Comparison of ENCODE assay signal across 27 cellular contexts in the genomic region with DNA sequence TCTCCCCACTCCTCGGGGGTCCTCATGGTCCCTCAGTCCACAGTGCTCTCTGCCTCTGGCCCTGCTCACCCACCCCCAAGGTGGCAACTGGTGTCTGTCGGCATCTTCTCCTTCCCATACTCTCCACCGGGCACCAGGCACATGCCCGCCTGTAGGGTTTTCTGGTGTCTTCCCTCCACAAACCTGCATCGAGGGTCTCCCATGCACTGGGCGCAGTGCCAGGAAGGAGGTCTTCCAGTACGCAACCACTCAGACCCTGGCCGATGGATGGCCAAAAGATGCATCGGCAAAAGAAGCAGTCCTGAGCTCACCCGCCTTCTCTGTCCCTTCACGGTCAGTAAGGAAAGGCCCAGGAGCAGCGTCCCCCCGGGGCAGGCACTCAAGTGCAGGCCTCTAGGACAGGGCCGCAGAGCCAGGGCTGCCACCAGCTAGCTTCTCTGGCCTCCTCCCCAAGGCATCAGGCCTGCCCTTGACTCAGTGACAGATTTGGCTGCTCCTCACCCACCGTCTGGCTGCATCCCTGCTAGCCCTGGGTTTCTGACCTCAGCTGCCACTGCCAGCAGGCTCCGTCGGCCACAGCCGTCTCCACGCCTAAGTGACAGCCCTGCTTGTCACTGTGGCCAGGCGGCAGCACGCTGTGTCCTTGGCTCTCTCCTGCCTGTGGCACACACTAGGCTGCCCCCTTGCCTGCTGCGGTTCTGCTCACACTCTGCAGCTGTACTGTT. TPM values are rescaled to one million over a fixed set of nuclear protein-coding genes. Genes with fewer than 3 reads are reported as not detected.
DNase-seq lines count a peak whose midpoint lies in the region; ATAC-seq, FAIRE-seq and TF ChIP-seq lines count a peak whose summit lies in the region.
"Had no signal": no experiment of that assay in that cellular context is flagged by ENCODE, and none has a peak within 500 bp of the region (broad histone marks: within the 10 kb centered on the region; RNA-seq: fewer than 3 reads in every experiment).

No MANE protein-coding gene starts in this region.

- H3K27me3 Mint-ChIP-seq in activated naive CD8-positive, alpha-beta T cell treated with anti-CD3 and anti-CD28 coated beads, Interleukin-2, amount 10 ng/mL, durations not matched to agents 7 days and 5 days: peaks cover 2% of the 10 kb centered on the region
- H3K27me3 Mint-ChIP-seq in activated naive CD8-positive, alpha-beta T cell treated with anti-CD3 and anti-CD28 coated beads, Interleukin-2, amount 50 U/mL, for 24 hours: no peaks in the 10 kb centered on the region
- peaks cover 14% of the 10 kb centered on the region for H3K27me3 Mint-ChIP-seq in GM23338 (ENCODE audit: insufficient read depth, low read depth, poor library complexity)
- H3K27me3 Mint-ChIP-seq: activated CD8-positive, alpha-beta T cell treated with anti-CD3 and anti-CD28 coated beads for 36 hours had no signal

- no peaks in the 10 kb centered on the region for H3K36me3 Mint-ChIP-seq in activated naive CD8-positive, alpha-beta T cell treated with anti-CD3 and anti-CD28 coated beads, Interleukin-2, amount 10 ng/mL, durations not matched to agents 7 days and 5 days
- H3K36me3 Mint-ChIP-seq in activated naive CD8-positive, alpha-beta T cell treated with anti-CD3 and anti-CD28 coated beads, Interleukin-2, amount 50 U/mL, for 24 hours (ENCODE audit: low read depth): no peaks in the 10 kb centered on the region
- no peaks in the 10 kb centered on the region for H3K36me3 Mint-ChIP-seq in stimulated activated effector memory CD8-positive, alpha-beta T cell treated with anti-CD3 and anti-CD28 coated beads, Interleukin-12 subunit alpha, Interleukin-12 subunit beta, amount 100 ng/mL, for 72 hours
- no peaks in the 10 kb centered on the region for H3K36me3 Mint-ChIP-seq in GM23338 (ENCODE audit: low read depth)
- H3K36me3 Mint-ChIP-seq: immature natural killer cell, naive B cell, T-cell had no signal

- H3K4me1 ChIP-seq in H1 (replicated peaks in 1 of 4; ENCODE audit: control insufficient read depth in 3 of 4, insufficient read depth in 4 of 4, low read length in 3 of 4) (no peaks in the 10 kb centered on the region; a peak in 1 of 7 replicates), mucosa of descending colon (ENCODE audit: low read depth) (no peaks in the 10 kb centered on the region), GM23338 (ENCODE audit: insufficient read depth) (no peaks in the 10 kb centered on the region)
- H3K4me1 ChIP-seq: BE2C, gastroesophageal sphincter, SJSA1, spleen, upper lobe of right lung had no signal

- H2AFZ ChIP-seq in H1 (ENCODE audit: low read length) (no peak overlapping the region), GM23338 (no peak overlapping the region)

- no peak overlapping the region for H4K8ac ChIP-seq in H1 (ENCODE audit: extremely low read depth, insufficient read depth, low read length)

- no peaks in the 10 kb centered on the region for H3K9me3 Mint-ChIP-seq in activated naive CD8-positive, alpha-beta T cell treated with anti-CD3 and anti-CD28 coated beads, Interleukin-2, amount 10 ng/mL, durations not matched to agents 7 days and 5 days
- H3K9me3 Mint-ChIP-seq in activated naive CD8-positive, alpha-beta T cell treated with anti-CD3 and anti-CD28 coated beads, Interleukin-2, amount 50 U/mL, for 24 hours: no peaks in the 10 kb centered on the region
- H3K9me3 Mint-ChIP-seq in stimulated activated effector memory CD8-positive, alpha-beta T cell treated with anti-CD3 and anti-CD28 coated beads, Interleukin-12 subunit alpha, Interleukin-12 subunit beta, amount 100 ng/mL, for 72 hours: no peaks in the 10 kb centered on the region
- H3K9me3 Mint-ChIP-seq in GM23338: no peaks in the 10 kb centered on the region
- H3K9me3 Mint-ChIP-seq: activated CD8-positive, alpha-beta T cell treated with anti-CD3 and anti-CD28 coated beads for 36 hours; central memory CD8-positive, alpha-beta T cell; immature natural killer cell; T-cell had no signal

- H3K9ac ChIP-seq in H1 (replicated peaks in 1 of 4; ENCODE audit: extremely low read depth in 1 of 4, low read depth in 3 of 4, low read length in 3 of 4): no peak overlapping the region

- 92% methylated on average over 21 of the region's 22 CpGs; no CpG with 5 or more reads in 1 of the 2 experiments for WGBS in H1 (ENCODE audit: extremely low coverage in 1 of 2, insufficient coverage in 1 of 2, insufficient read length in 1 of 2, insufficient replicate concordance in 2 of 2, low coverage in 1 of 2, low lambda C conversion rate in 2 of 2, missing lambda C conversion rate in 1 of 2), 2 experiments

- no peak overlapping the region for H2AK5ac ChIP-seq in H1 (ENCODE audit: low read depth, low read length)

- no peak overlapping the region for H4K91ac ChIP-seq in H1 (replicated peaks; ENCODE audit: insufficient read length, low read length)

- H3K79me1 ChIP-seq in H1 (ENCODE audit: low read depth, low read length): no peaks in the 10 kb centered on the region

- no peak for TF ChIP-seq POLR2A in H1 (IDR thresholded peaks at IDR 0.05; ENCODE audit: control extremely low read depth in 1 of 2, low read depth in 2 of 2, low read length in 2 of 2)

- no peak overlapping the region for H2BK12ac ChIP-seq in H1 (ENCODE audit: low read depth, low read length)

- POLR2A ChIA-PET in activated naive CD8-positive, alpha-beta T cell treated with anti-CD3 and anti-CD28 coated beads, Interleukin-2, amount 10 ng/mL, durations not matched to agents 7 days and 5 days (lab: Charles Lee): no interaction called here
- POLR2A ChIA-PET in H1 (lab: Charles Lee; ENCODE audit: partially characterized antibody): interaction anchor here (0.9 kb wide), 1 partner anchor 43 kb away, joined by 3 read pairs; no protein-coding TSS in a partner anchor

- H3K4ac ChIP-seq in H1 (replicated peaks; ENCODE audit: insufficient read length, low read depth, low read length): peak overlapping the region; percentile 41

- no peak overlapping the region for H3K4me3 Mint-ChIP-seq in activated naive CD8-positive, alpha-beta T cell treated with anti-CD3 and anti-CD28 coated beads, Interleukin-2, amount 10 ng/mL, durations not matched to agents 7 days and 5 days
- no peak overlapping the region for H3K4me3 Mint-ChIP-seq in activated naive CD8-positive, alpha-beta T cell treated with anti-CD3 and anti-CD28 coated beads, Interleukin-2, amount 50 U/mL, for 24 hours
- no peak overlapping the region for H3K4me3 Mint-ChIP-seq in stimulated activated effector memory CD8-positive, alpha-beta T cell treated with anti-CD3 and anti-CD28 coated beads, Interleukin-12 subunit alpha, Interleukin-12 subunit beta, amount 100 ng/mL, for 72 hours
- no peak overlapping the region for H3K4me3 Mint-ChIP-seq in GM23338
- H3K4me3 Mint-ChIP-seq: activated CD8-positive, alpha-beta T cell treated with anti-CD3 and anti-CD28 coated beads for 36 hours; central memory CD8-positive, alpha-beta T cell; immature natural killer cell; naive B cell; T-cell had no signal

- no peaks in the 10 kb centered on the region for H3K36me3 ChIP-seq in H1 (ENCODE audit: control insufficient read depth in 2 of 4, insufficient read depth in 4 of 4, low read length in 3 of 4)
- no peaks in the 10 kb centered on the region for H3K36me3 ChIP-seq in mucosa of descending colon (ENCODE audit: low read depth)
- no peaks in the 10 kb centered on the region for H3K36me3 ChIP-seq in GM23338 (ENCODE audit: insufficient read depth)
- H3K36me3 ChIP-seq: BE2C, gastroesophageal sphincter, SJSA1, spleen, upper lobe of right lung had no signal

- no peaks in the 10 kb centered on the region for H3K27me3 ChIP-seq in H1 (replicated peaks in 1 of 4; ENCODE audit: control insufficient read depth in 3 of 4, extremely low read depth in 1 of 4, insufficient read depth in 3 of 4, low read length in 3 of 4)
- H3K27me3 ChIP-seq in GM23338 (ENCODE audit: insufficient read depth): no peaks in the 10 kb centered on the region
- H3K27me3 ChIP-seq: BE2C, gastroesophageal sphincter, SJSA1, upper lobe of right lung had no signal

- peak; percentile 29 for ATAC-seq in activated naive CD8-positive, alpha-beta T cell treated with anti-CD3 and anti-CD28 coated beads, Interleukin-2, amount 10 ng/mL, durations not matched to agents 7 days and 5 days (ENCODE audit: low read depth)
- no peak for ATAC-seq in activated naive CD8-positive, alpha-beta T cell treated with anti-CD3 and anti-CD28 coated beads, Interleukin-2, amount 50 U/mL, for 24 hours
- ATAC-seq in mucosa of descending colon: peak; percentile 16
- ATAC-seq in stimulated activated effector memory CD8-positive, alpha-beta T cell treated with anti-CD3 and anti-CD28 coated beads, Interleukin-12 subunit alpha, Interleukin-12 subunit beta, amount 100 ng/mL, for 72 hours: no peak
- ATAC-seq in GM23338: no peak; the same call in 2 of the 3 replicates
- ATAC-seq: activated CD8-positive, alpha-beta T cell treated with anti-CD3 and anti-CD28 coated beads for 36 hours; gastroesophageal sphincter; left lobe of liver; T-cell; upper lobe of right lung had no signal

- H3K23ac ChIP-seq in H1 (ENCODE audit: insufficient read length): no peak overlapping the region

- H3K4me2 ChIP-seq in H1 (ENCODE audit: insufficient read depth in 1 of 2, low read depth in 2 of 2, low read length in 2 of 2): no peak overlapping the region
- no peak overlapping the region for H3K4me2 ChIP-seq in GM23338

- peaks cover 20% of the 10 kb centered on the region for H3K4me1 Mint-ChIP-seq in activated naive CD8-positive, alpha-beta T cell treated with anti-CD3 and anti-CD28 coated beads, Interleukin-2, amount 10 ng/mL, durations not matched to agents 7 days and 5 days
- peaks cover 12% of the 10 kb centered on the region for H3K4me1 Mint-ChIP-seq in activated naive CD8-positive, alpha-beta T cell treated with anti-CD3 and anti-CD28 coated beads, Interleukin-2, amount 50 U/mL, for 24 hours
- H3K4me1 Mint-ChIP-seq in stimulated activated effector memory CD8-positive, alpha-beta T cell treated with anti-CD3 and anti-CD28 coated beads, Interleukin-12 subunit alpha, Interleukin-12 subunit beta, amount 100 ng/mL, for 72 hours: no peaks in the 10 kb centered on the region
- H3K4me1 Mint-ChIP-seq in GM23338: peaks cover 18% of the 10 kb centered on the region
- H3K4me1 Mint-ChIP-seq: central memory CD8-positive, alpha-beta T cell; immature natural killer cell; naive B cell had no signal

- no peak overlapping the region for H2BK20ac ChIP-seq in H1 (ENCODE audit: low read length)

- TF ChIP-seq RAD21 in H1 (IDR thresholded peaks at IDR 0.05 in 1 of 2, conservative IDR thresholded peaks at IDR 0.05 in 1 of 2; ENCODE audit: low read depth in 2 of 2, low read length in 2 of 2): no peak

- TF ChIP-seq EP300 in H1 (IDR thresholded peaks at IDR 0.05; ENCODE audit: borderline replicate concordance in 1 of 2, low read depth in 2 of 2, low read length in 2 of 2): no peak

- H2BK15ac ChIP-seq in H1 (ENCODE audit: low read length): no peak overlapping the region

- H4K20me1 ChIP-seq in H1 (replicated peaks in 1 of 2; ENCODE audit: control insufficient read depth in 1 of 2, insufficient read depth in 2 of 2, low read length in 2 of 2) (no peaks in the 10 kb centered on the region), GM23338 (replicated peaks; ENCODE audit: insufficient read depth) (no peaks in the 10 kb centered on the region; the same call in 1 of the 2 replicates)

- H3K27ac ChIP-seq in H1 (ENCODE audit: low read depth, low read length): no peak overlapping the region
- H3K27ac ChIP-seq in GM23338 (ENCODE audit: low read depth): no peak overlapping the region
- H3K27ac ChIP-seq: gastroesophageal sphincter, SJSA1, spleen, upper lobe of right lung had no signal

- H3K9me3 ChIP-seq in H1 (ENCODE audit: insufficient read depth in 2 of 2, low read depth in 1 of 2, low read length in 1 of 2) (no peaks in the 10 kb centered on the region), mucosa of descending colon (no peaks in the 10 kb centered on the region)
- H3K9me3 ChIP-seq: BE2C, gastroesophageal sphincter, SJSA1, spleen, upper lobe of right lung had no signal

- H3K4me3 ChIP-seq in H1 (ENCODE audit: extremely low read depth in 1 of 4, insufficient read depth in 2 of 4, low read depth in 3 of 4, low read length in 4 of 4) (no peak overlapping the region), mucosa of descending colon (no peak overlapping the region), GM23338 (no peak overlapping the region)
- H3K4me3 ChIP-seq: dorsolateral prefrontal cortex, gastroesophageal sphincter, SJSA1, spleen, upper lobe of right lung had no signal

- H3K27ac Mint-ChIP-seq in activated naive CD8-positive, alpha-beta T cell treated with anti-CD3 and anti-CD28 coated beads, Interleukin-2, amount 10 ng/mL, durations not matched to agents 7 days and 5 days: no peak overlapping the region
- H3K27ac Mint-ChIP-seq in activated naive CD8-positive, alpha-beta T cell treated with anti-CD3 and anti-CD28 coated beads, Interleukin-2, amount 50 U/mL, for 24 hours: no peak overlapping the region
- H3K27ac Mint-ChIP-seq in stimulated activated effector memory CD8-positive, alpha-beta T cell treated with anti-CD3 and anti-CD28 coated beads, Interleukin-12 subunit alpha, Interleukin-12 subunit beta, amount 100 ng/mL, for 72 hours: peak overlapping the region; percentile 63
- no peak overlapping the region for H3K27ac Mint-ChIP-seq in GM23338
- H3K27ac Mint-ChIP-seq: activated CD8-positive, alpha-beta T cell treated with anti-CD3 and anti-CD28 coated beads for 36 hours; immature natural killer cell; T-cell had no signal

- H2BK120ac ChIP-seq in H1 (replicated peaks; ENCODE audit: low read depth, low read length): no peak overlapping the region

- H4K5ac ChIP-seq in H1 (ENCODE audit: insufficient read length, low read depth, low read length): no peak overlapping the region

- TF ChIP-seq CTCF in H1 (IDR thresholded peaks at IDR 0.05; ENCODE audit: control extremely low read depth in 1 of 3, insufficient read depth in 1 of 3, low read depth in 1 of 3, low read length in 3 of 3) (no peak), mucosa of descending colon (IDR thresholded peaks at IDR 0.05) (no peak), GM10266 (IDR thresholded peaks at IDR 0.05; ENCODE audit: control insufficient read depth, insufficient read depth, low read depth, missing control alignments) (no peak), GM23338 (conservative IDR thresholded peaks at IDR 0.05; ENCODE audit: low read depth in 2 of 2) (no peak)

- intact Hi-C loops in mucosa of descending colon (cut with DNase I, micrococcal nuclease): no loop called here

- H3K56ac ChIP-seq in H1 (replicated peaks; ENCODE audit: insufficient read length, low read depth, low read length): no peak overlapping the region

- no peaks in the 10 kb centered on the region for H3K23me2 ChIP-seq in H1 (ENCODE audit: low read depth, low read length)

- no peaks in the 10 kb centered on the region for H3F3A ChIP-seq in GM23338 (replicated peaks; ENCODE audit: low read depth)

- H3K18ac ChIP-seq in H1 (ENCODE audit: extremely low read depth, low read length): no peak overlapping the region

- no peak overlapping the region for H3K14ac ChIP-seq in H1 (ENCODE audit: insufficient read length)

- H2BK5ac ChIP-seq in H1 (ENCODE audit: low read depth, low read length): no peak overlapping the region; the same call in 1 of the 2 replicates

- CTCF ChIA-PET in H1 (lab: Charles Lee; ENCODE audit: partially characterized antibody): interaction anchor here (1.1 to 1.6 kb wide), 2 partner anchors 41 to 57 kb away, joined by 6 read pairs; no protein-coding TSS in a partner anchor

- DNase-seq in activated naive CD8-positive, alpha-beta T cell treated with anti-CD3 and anti-CD28 coated beads, Interleukin-2, amount 10 ng/mL, durations not matched to agents 7 days and 5 days: no peak
- no peak for DNase-seq in activated naive CD8-positive, alpha-beta T cell treated with anti-CD3 and anti-CD28 coated beads, Interleukin-2, amount 50 U/mL, for 24 hours
- DNase-seq in H1 (ENCODE audit: low read depth in 1 of 2, low spot score in 2 of 2): no peak
- DNase-seq in mucosa of descending colon: no peak
- DNase-seq in stimulated activated effector memory CD8-positive, alpha-beta T cell treated with anti-CD3 and anti-CD28 coated beads, Interleukin-12 subunit alpha, Interleukin-12 subunit beta, amount 100 ng/mL, for 72 hours (ENCODE audit: low spot score in 2 of 2): no peak
- no peak for DNase-seq in NCI-H2227 (lab: John Stamatoyannopoulos, UW; ENCODE audit: unreplicated experiment)
- DNase-seq in GM10266 (ENCODE audit: extremely low spot score): no peak
- DNase-seq in GM23338 (ENCODE audit: low spot score): no peak
- DNase-seq: activated CD4-positive, CD25-positive, alpha-beta regulatory T cell treated with anti-CD3 and anti-CD28 coated beads, Interleukin-2, amount 50 U/mL, for 72 hours; activated CD8-positive, alpha-beta T cell treated with anti-CD3 and anti-CD28 coated beads for 36 hours; BE2C; immature natural killer cell; Kasumi-1; mesendoderm; naive B cell; NCI-H146; NCI-H2107; spleen; T-cell; upper lobe of right lung had no signal

- FAIRE-seq in H1 (lab: Jason Lieb, UNC): no peak
- FAIRE-seq: G401.6, RCC 7860 had no signal

- H3K79me2 ChIP-seq in H1 (ENCODE audit: control insufficient read depth in 1 of 2, insufficient read depth in 2 of 2, low read length in 2 of 2): no peaks in the 10 kb centered on the region
- H3K79me2 ChIP-seq in GM23338 (replicated peaks; ENCODE audit: insufficient read depth): no peaks in the 10 kb centered on the region

- H3K9me2 ChIP-seq in GM23338 (ENCODE audit: insufficient read depth): peaks cover 4% of the 10 kb centered on the region; the same call in 1 of the 2 replicates

RNA-seq across cellular contexts. Expression of gene IGSF9B, which starts 32.1 kb away (rescaled TPM):
- total RNA-seq in activated naive CD8-positive, alpha-beta T cell treated with anti-CD3 and anti-CD28 coated beads, Interleukin-2, amount 10 ng/mL, durations not matched to agents 7 days and 5 days: 10 to 100 TPM; 91.8 to 99.7 TPM
- 42.3 and 49.2 TPM in 2 replicates for total RNA-seq in H1 (2021; fragmentation: NEBNext Ultra II Directional; extraction: Animal tissue kit (Norgen Biotek cat#: 25700))
- polyA plus RNA-seq in H1 (2011; rRNA removed): 16.5 and 23.6 TPM in 2 replicates
- 15.7 TPM for polyA plus RNA-seq in H1 (2011; cell fraction: cytosol; rRNA removed)
- 61.7 TPM for polyA plus RNA-seq in H1 (2011; cell fraction: nucleus; rRNA removed)
- 13.6 to 23.1 TPM (median 21.3 TPM) in 4 replicates for polyA plus RNA-seq in H1 (2012, experiment 1 of 2)
- 8.1 TPM for polyA plus RNA-seq in H1 (2012, experiment 2 of 2)
- 15.1 TPM for polyA plus RNA-seq in H1 (2013, experiment 1 of 2)
- polyA plus RNA-seq in H1 (2013, experiment 2 of 2): 14.1 TPM
- polyA minus RNA-seq in H1 (2011; rRNA and poly(A)+ RNA removed): 73.6 and 79.6 TPM in 2 replicates
- 29.4 TPM for polyA minus RNA-seq in H1 (2011; cell fraction: cytosol; rRNA and poly(A)+ RNA removed)
- polyA minus RNA-seq in H1 (2011; cell fraction: nucleus; rRNA and poly(A)+ RNA removed): 44.5 TPM
- total RNA-seq in mucosa of descending colon: 10 to 100 TPM in 1 of 3 donors, 1 to 10 TPM in 2; 5.2 to 42.6 (median 5.8) TPM
- total RNA-seq in GM23338 (2014; rRNA removed; shearing (Covaris generic)): 41.2 and 51.2 TPM in 2 replicates
- polyA plus RNA-seq in GM23338 (2016; fragmentation: Nextera tagmentation; extraction: Ambion mirVana): 8.7 TPM in 2 replicates
- total RNA-seq: SJSA1 had no signal

Comparison
In these comparisons a context has a peak if more than half of its experiments do, and no peak if none do; other contexts are left out.
1. ATAC-seq: peak in activated naive CD8-positive, alpha-beta T cell treated with anti-CD3 and anti-CD28 coated beads, Interleukin-2, amount 10 ng/mL, durations not matched to agents 7 days and 5 days (single experiment) and mucosa of descending colon (single experiment); none in activated naive CD8-positive, alpha-beta T cell treated with anti-CD3 and anti-CD28 coated beads, Interleukin-2, amount 50 U/mL, for 24 hours (single experiment), stimulated activated effector memory CD8-positive, alpha-beta T cell treated with anti-CD3 and anti-CD28 coated beads, Interleukin-12 subunit alpha, Interleukin-12 subunit beta, amount 100 ng/mL, for 72 hours (single experiment) and GM23338 (single experiment).